In the genomic region with DNA sequence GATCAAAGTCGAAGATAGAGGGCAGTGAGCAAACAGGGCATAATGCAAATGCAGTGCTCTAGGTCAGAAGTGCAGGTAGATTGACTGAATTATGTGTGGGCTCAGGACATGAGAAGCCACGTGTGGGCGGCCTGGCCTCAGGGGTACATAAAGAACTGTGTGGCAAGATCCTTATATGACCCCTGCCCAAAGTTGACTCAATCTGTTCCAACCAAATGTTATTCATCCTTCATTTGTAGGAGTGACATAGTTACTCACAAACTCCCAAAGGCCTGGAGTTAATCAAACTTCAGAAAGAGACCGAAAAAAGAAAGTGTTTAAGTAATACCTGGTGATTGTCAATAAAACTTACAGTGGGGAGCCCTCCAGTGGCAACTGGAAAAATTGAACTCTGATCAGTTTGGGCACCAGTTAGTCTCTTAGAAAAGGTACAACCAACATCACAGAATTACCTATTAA, we compare ENCODE assay signal across 8 cellular contexts.
DNase-seq lines count a peak whose midpoint lies in the region; ATAC-seq and TF ChIP-seq lines count a peak whose summit lies in the region.

No MANE protein-coding gene starts in this region.

- ATAC-seq in SK-N-SH treated with all-trans-retinoic acid at 6 μM for 48 hours (peak; percentile 85), HG02798 (IDR thresholded peaks at IDR 0.05; ENCODE audit: poor library complexity, unreplicated experiment) (no peak), GM21786 (IDR thresholded peaks at IDR 0.05; ENCODE audit: unreplicated experiment) (no peak)

- no peak overlapping the region for H3K4me3 Mint-ChIP-seq in Caco-2 (ENCODE audit: unreplicated experiment)
- no peak overlapping the region for H3K4me3 Mint-ChIP-seq in activated CD4-positive, alpha-beta T cell treated with anti-CD3 and anti-CD28 coated beads, Interleukin-2, amount 10 ng/mL, durations not matched to agents 24 days and 14 days

- no peaks in the 10 kb centered on the region for H3K36me3 ChIP-seq in Caco-2 (ENCODE audit: control insufficient read depth, insufficient read depth, low read length)
- H3K36me3 ChIP-seq in tibial artery: no peaks in the 10 kb centered on the region

- no peaks in the 10 kb centered on the region for H3K9me3 ChIP-seq in Caco-2
- H3K9me3 ChIP-seq in tibial artery: no peaks in the 10 kb centered on the region

- no peaks in the 10 kb centered on the region for H3K27me3 ChIP-seq in Caco-2 (replicated peaks; ENCODE audit: control insufficient read depth, insufficient read depth, low read length)
- no peaks in the 10 kb centered on the region for H3K27me3 ChIP-seq in tibial artery

- no peaks in the 10 kb centered on the region for H3K9me3 Mint-ChIP-seq in Caco-2 (ENCODE audit: unreplicated experiment)
- no peaks in the 10 kb centered on the region for H3K9me3 Mint-ChIP-seq in activated CD4-positive, alpha-beta T cell treated with anti-CD3 and anti-CD28 coated beads, Interleukin-2, amount 10 ng/mL, durations not matched to agents 24 days and 14 days

- POLR2A ChIA-PET in Caco-2 (lab: Charles Lee): no interaction called here

- H3K27ac Mint-ChIP-seq in Caco-2 (ENCODE audit: unreplicated experiment): no peak overlapping the region
- H3K27ac Mint-ChIP-seq in activated CD4-positive, alpha-beta T cell treated with anti-CD3 and anti-CD28 coated beads, Interleukin-2, amount 10 ng/mL, durations not matched to agents 24 days and 14 days: no peak overlapping the region

- no peak overlapping the region for H3K27ac ChIP-seq in tibial artery

- H3K36me3 Mint-ChIP-seq in Caco-2 (ENCODE audit: insufficient read depth, unreplicated experiment): no peaks in the 10 kb centered on the region
- H3K36me3 Mint-ChIP-seq in activated CD4-positive, alpha-beta T cell treated with anti-CD3 and anti-CD28 coated beads, Interleukin-2, amount 10 ng/mL, durations not matched to agents 24 days and 14 days (ENCODE audit: low read depth): no peaks in the 10 kb centered on the region

- H3K4me1 ChIP-seq in Caco-2 (no peaks in the 10 kb centered on the region), tibial artery (no peaks in the 10 kb centered on the region)

- no peaks in the 10 kb centered on the region for H3K27me3 Mint-ChIP-seq in Caco-2 (ENCODE audit: insufficient read depth, unreplicated experiment)
- no peaks in the 10 kb centered on the region for H3K27me3 Mint-ChIP-seq in activated CD4-positive, alpha-beta T cell treated with anti-CD3 and anti-CD28 coated beads, Interleukin-2, amount 10 ng/mL, durations not matched to agents 24 days and 14 days

- H3K4me3 ChIP-seq in Caco-2 (ENCODE audit: low read depth, low read length): no peak overlapping the region
- no peak overlapping the region for H3K4me3 ChIP-seq in tibial artery

- no peaks in the 10 kb centered on the region for H3K4me1 Mint-ChIP-seq in Caco-2 (ENCODE audit: low read depth, unreplicated experiment)
- H3K4me1 Mint-ChIP-seq in activated CD4-positive, alpha-beta T cell treated with anti-CD3 and anti-CD28 coated beads, Interleukin-2, amount 10 ng/mL, durations not matched to agents 24 days and 14 days: no peaks in the 10 kb centered on the region

- peak in 1 of 2 experiments; percentile 30 for DNase-seq in Caco-2
- peak; percentile 8 for DNase-seq in GM20000 (ENCODE audit: low spot score)
- DNase-seq in hepatic stellate cell (ENCODE audit: low spot score): peak; percentile 17
- no peak for DNase-seq in tibial artery
- DNase-seq in activated CD4-positive, alpha-beta T cell treated with anti-CD3 and anti-CD28 coated beads, Interleukin-2, amount 10 ng/mL, durations not matched to agents 24 days and 14 days: no peak

- BruUV-seq in Caco-2 (replicated peaks; lab: Mats Ljungman, UMichigan): no TSS peak

- intact Hi-C loops in Caco-2 (cut with micrococcal nuclease; ENCODE audit: unreplicated experiment) (no loop called here), tibial artery (cut with DNase I; ENCODE audit: low total_unique reads) (no loop called here)
- intact Hi-C loops in activated CD4-positive, alpha-beta T cell treated with anti-CD3 and anti-CD28 coated beads, Interleukin-2, amount 10 ng/mL, durations not matched to agents 24 days and 14 days (cut with micrococcal nuclease): no loop called here

- CTCF ChIA-PET in Caco-2 (lab: Charles Lee): no interaction called here

- peak; percentile 46 to 52 for TF ChIP-seq CTCF in Caco-2 (IDR thresholded peaks at IDR 0.05; ENCODE audit: insufficient read depth in 1 of 2, low read depth in 1 of 2, low read length in 1 of 2, severe bottlenecking in 1 of 2, unreplicated experiment in 1 of 2)
- peak; percentile 15 for TF ChIP-seq CTCF in GM20000 (IDR thresholded peaks at IDR 0.05; ENCODE audit: extremely low read depth, missing control alignments)
- TF ChIP-seq CTCF in tibial artery (IDR thresholded peaks at IDR 0.05): peak; percentile 17 to 30

TF ChIP-seq in SK-N-SH treated with all-trans-retinoic acid at 6 μM for 48 hours, 23 proteins besides CTCF, POLR2A, EP300 and RAD21:
- no peak for TF ChIP-seq TCF4 (CRISPR knock-in tag; IDR thresholded peaks at IDR 0.05; ENCODE audit: borderline replicate concordance)
- TF ChIP-seq ARNTL (CRISPR knock-in tag; IDR thresholded peaks at IDR 0.05; ENCODE audit: borderline replicate concordance, low read depth): no peak
- TF ChIP-seq ZFP30 (CRISPR knock-in tag; IDR thresholded peaks at IDR 0.05): no peak
- no peak for TF ChIP-seq ZNF70 (CRISPR knock-in tag; IDR thresholded peaks at IDR 0.05)
- TF ChIP-seq RARB (CRISPR knock-in tag; IDR thresholded peaks at IDR 0.05): no peak
- TF ChIP-seq PPARA (CRISPR knock-in tag; IDR thresholded peaks at IDR 0.05; ENCODE audit: borderline replicate concordance): no peak
- TF ChIP-seq ZFP3 (CRISPR knock-in tag; IDR thresholded peaks at IDR 0.05): no peak
- no peak for TF ChIP-seq ZNF8 (CRISPR knock-in tag; IDR thresholded peaks at IDR 0.05)
- no peak for TF ChIP-seq BACH2 (CRISPR knock-in tag; IDR thresholded peaks at IDR 0.05; ENCODE audit: borderline replicate concordance)
- no peak for TF ChIP-seq CSDC2 (CRISPR knock-in tag; IDR thresholded peaks at IDR 0.05)
- no peak for TF ChIP-seq ZC3H10 (CRISPR knock-in tag; IDR thresholded peaks at IDR 0.05)
- TF ChIP-seq, protein P1, sequence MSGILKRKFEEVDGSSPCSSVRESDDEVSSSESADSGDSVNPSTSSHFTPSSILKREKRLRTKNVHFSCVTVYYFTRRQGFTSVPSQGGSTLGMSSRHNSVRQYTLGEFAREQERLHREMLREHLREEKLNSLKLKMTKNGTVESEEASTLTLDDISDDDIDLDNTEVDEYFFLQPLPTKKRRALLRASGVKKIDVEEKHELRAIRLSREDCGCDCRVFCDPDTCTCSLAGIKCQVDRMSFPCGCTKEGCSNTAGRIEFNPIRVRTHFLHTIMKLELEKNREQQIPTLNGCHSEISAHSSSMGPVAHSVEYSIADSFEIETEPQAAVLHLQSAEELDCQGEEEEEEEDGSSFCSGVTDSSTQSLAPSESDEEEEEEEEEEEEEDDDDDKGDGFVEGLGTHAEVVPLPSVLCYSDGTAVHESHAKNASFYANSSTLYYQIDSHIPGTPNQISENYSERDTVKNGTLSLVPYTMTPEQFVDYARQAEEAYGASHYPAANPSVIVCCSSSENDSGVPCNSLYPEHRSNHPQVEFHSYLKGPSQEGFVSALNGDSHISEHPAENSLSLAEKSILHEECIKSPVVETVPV (CRISPR knock-in tag; IDR thresholded peaks at IDR 0.05): no peak
- TF ChIP-seq, protein P2, sequence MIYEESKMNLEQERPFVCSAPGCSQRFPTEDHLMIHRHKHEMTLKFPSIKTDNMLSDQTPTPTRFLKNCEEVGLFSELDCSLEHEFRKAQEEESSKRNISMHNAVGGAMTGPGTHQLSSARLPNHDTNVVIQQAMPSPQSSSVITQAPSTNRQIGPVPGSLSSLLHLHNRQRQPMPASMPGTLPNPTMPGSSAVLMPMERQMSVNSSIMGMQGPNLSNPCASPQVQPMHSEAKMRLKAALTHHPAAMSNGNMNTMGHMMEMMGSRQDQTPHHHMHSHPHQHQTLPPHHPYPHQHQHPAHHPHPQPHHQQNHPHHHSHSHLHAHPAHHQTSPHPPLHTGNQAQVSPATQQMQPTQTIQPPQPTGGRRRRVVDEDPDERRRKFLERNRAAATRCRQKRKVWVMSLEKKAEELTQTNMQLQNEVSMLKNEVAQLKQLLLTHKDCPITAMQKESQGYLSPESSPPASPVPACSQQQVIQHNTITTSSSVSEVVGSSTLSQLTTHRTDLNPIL (CRISPR knock-in tag; IDR thresholded peaks at IDR 0.05; ENCODE audit: low read depth): no peak
- no peak for TF ChIP-seq TOX (CRISPR knock-in tag; IDR thresholded peaks at IDR 0.05; ENCODE audit: borderline replicate concordance)
- no peak for TF ChIP-seq ZNF565 (CRISPR knock-in tag; conservative IDR thresholded peaks at IDR 0.05; ENCODE audit: low read depth)
- no peak for TF ChIP-seq GLIS3 (CRISPR knock-in tag; IDR thresholded peaks at IDR 0.05)
- TF ChIP-seq OSR1 (CRISPR knock-in tag; IDR thresholded peaks at IDR 0.05): no peak
- TF ChIP-seq ESRRG (CRISPR knock-in tag; IDR thresholded peaks at IDR 0.05): no peak
- TF ChIP-seq, protein P3, sequence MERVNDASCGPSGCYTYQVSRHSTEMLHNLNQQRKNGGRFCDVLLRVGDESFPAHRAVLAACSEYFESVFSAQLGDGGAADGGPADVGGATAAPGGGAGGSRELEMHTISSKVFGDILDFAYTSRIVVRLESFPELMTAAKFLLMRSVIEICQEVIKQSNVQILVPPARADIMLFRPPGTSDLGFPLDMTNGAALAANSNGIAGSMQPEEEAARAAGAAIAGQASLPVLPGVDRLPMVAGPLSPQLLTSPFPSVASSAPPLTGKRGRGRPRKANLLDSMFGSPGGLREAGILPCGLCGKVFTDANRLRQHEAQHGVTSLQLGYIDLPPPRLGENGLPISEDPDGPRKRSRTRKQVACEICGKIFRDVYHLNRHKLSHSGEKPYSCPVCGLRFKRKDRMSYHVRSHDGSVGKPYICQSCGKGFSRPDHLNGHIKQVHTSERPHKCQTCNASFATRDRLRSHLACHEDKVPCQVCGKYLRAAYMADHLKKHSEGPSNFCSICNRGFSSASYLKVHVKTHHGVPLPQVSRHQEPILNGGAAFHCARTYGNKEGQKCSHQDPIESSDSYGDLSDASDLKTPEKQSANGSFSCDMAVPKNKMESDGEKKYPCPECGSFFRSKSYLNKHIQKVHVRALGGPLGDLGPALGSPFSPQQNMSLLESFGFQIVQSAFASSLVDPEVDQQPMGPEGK (CRISPR knock-in tag; IDR thresholded peaks at IDR 0.05; ENCODE audit: borderline replicate concordance): no peak
- no peak for TF ChIP-seq SNAI2 (CRISPR knock-in tag; IDR thresholded peaks at IDR 0.05)

Comparison
In these comparisons a context has a peak if more than half of its experiments do, and no peak if none do; other contexts are left out.
1. DNase-seq: peak in GM20000 (single experiment) and hepatic stellate cell (single experiment); none in tibial artery (0 of 2) and activated CD4-positive, alpha-beta T cell treated with anti-CD3 and anti-CD28 coated beads, Interleukin-2, amount 10 ng/mL, durations not matched to agents 24 days and 14 days (single experiment).
2. Peak in every context shown above with its lines, with median percentiles within 50 percentile points of each other: CTCF ChIP-seq.